ENCODE assay signal across 24 cellular contexts in genomic region chr4:87430038-87430437, GRCh38. TPM values are rescaled to one million over a fixed set of nuclear protein-coding genes. Genes with fewer than 3 reads are reported as not detected.
DNase-seq lines count a peak whose midpoint lies in the region; ATAC-seq, FAIRE-seq and TF ChIP-seq lines count a peak whose summit lies in the region.
"Had no signal": no experiment of that assay in that cellular context is flagged by ENCODE, and none has a peak within 500 bp of the region (broad histone marks: within the 10 kb centered on the region; RNA-seq: fewer than 3 reads in every experiment).

No MANE protein-coding gene starts in this region.

- no TSS peak for BruUV-seq in A673 (replicated peaks; lab: Mats Ljungman, UMichigan)

- H4K20me1 ChIP-seq in GM23338 (replicated peaks; ENCODE audit: insufficient read depth), result peaks cover 7% of the 10 kb centered on the region

- H3F3A ChIP-seq in GM23338 (replicated peaks; ENCODE audit: low read depth), result no peaks in the 10 kb centered on the region

- H3K79me2 ChIP-seq in GM23338 (replicated peaks; ENCODE audit: insufficient read depth), result peaks cover 99% of the 10 kb centered on the region

- H3K4me3 Mint-ChIP-seq in GM23338, result no peak overlapping the region
- H3K4me3 Mint-ChIP-seq in memory B cell, result no peak overlapping the region
- H3K4me3 Mint-ChIP-seq in endodermal cell, result no peak overlapping the region
- H3K4me3 Mint-ChIP-seq: CD4-positive, CD25-positive, alpha-beta regulatory T cell; HFFc6 had no signal

- H3K4me1 ChIP-seq in GM23338 (ENCODE audit: insufficient read depth) (peaks cover 5% of the 10 kb centered on the region), HUES64 (ENCODE audit: insufficient read depth, low read length) (peaks cover 9% of the 10 kb centered on the region; the same call in 1 of the 2 replicates), A673 (ENCODE audit: insufficient read depth, low read length, poor library complexity, severe bottlenecking) (peaks cover 10% of the 10 kb centered on the region), endodermal cell (ENCODE audit: control insufficient read depth, insufficient read depth, low read length) (no peaks in the 10 kb centered on the region)
- H3K4me1 ChIP-seq: BE2C had no signal

- no peaks in the 10 kb centered on the region for H3K9me3 ChIP-seq in HUES64 (ENCODE audit: insufficient read depth, low read depth, low read length)
- no peaks in the 10 kb centered on the region for H3K9me3 ChIP-seq in A673 (ENCODE audit: low read depth, low read length, poor library complexity, severe bottlenecking)
- H3K9me3 ChIP-seq in endodermal cell (ENCODE audit: control insufficient read depth, low read length), result no peaks in the 10 kb centered on the region
- H3K9me3 ChIP-seq: BE2C had no signal

- H3K27me3 Mint-ChIP-seq in GM23338 (ENCODE audit: insufficient read depth, low read depth, poor library complexity), result no peaks in the 10 kb centered on the region
- H3K27me3 Mint-ChIP-seq in memory B cell, result no peaks in the 10 kb centered on the region
- H3K27me3 Mint-ChIP-seq in endodermal cell (ENCODE audit: insufficient read depth), result no peaks in the 10 kb centered on the region
- H3K27me3 Mint-ChIP-seq: CD4-positive, CD25-positive, alpha-beta regulatory T cell; CD8-positive, alpha-beta memory T cell had no signal

- H3K36me3 ChIP-seq in GM23338 (ENCODE audit: insufficient read depth), result no peaks in the 10 kb centered on the region
- no peaks in the 10 kb centered on the region for H3K36me3 ChIP-seq in HUES64 (ENCODE audit: insufficient read depth, low read length)
- H3K36me3 ChIP-seq in bronchial epithelial cell (ENCODE audit: control insufficient read depth, insufficient read depth, low read length), result no peaks in the 10 kb centered on the region
- no peaks in the 10 kb centered on the region for H3K36me3 ChIP-seq in brain microvascular endothelial cell (replicated peaks)
- H3K36me3 ChIP-seq in A673 (ENCODE audit: insufficient read depth, low read length, poor library complexity, severe bottlenecking), result no peaks in the 10 kb centered on the region
- H3K36me3 ChIP-seq in endodermal cell (ENCODE audit: control insufficient read depth, insufficient read depth, low read length), result no peaks in the 10 kb centered on the region

- H3K4me3 ChIP-seq in GM23338, result no peak overlapping the region
- no peak overlapping the region for H3K4me3 ChIP-seq in HUES64 (ENCODE audit: low read length)
- H3K4me3 ChIP-seq in bronchial epithelial cell (ENCODE audit: low read depth, low read length), result no peak overlapping the region
- no peak overlapping the region for H3K4me3 ChIP-seq in brain microvascular endothelial cell (ENCODE audit: low read depth, low read length)
- H3K4me3 ChIP-seq in A673 (ENCODE audit: low read depth, low read length, poor library complexity, severe bottlenecking), result no peak overlapping the region
- no peak overlapping the region for H3K4me3 ChIP-seq in endodermal cell (ENCODE audit: low read length)
- H3K4me3 ChIP-seq: GM12878 had no signal

- H3K9me2 ChIP-seq in GM23338 (ENCODE audit: insufficient read depth), result no peaks in the 10 kb centered on the region

- peaks cover 20% of the 10 kb centered on the region; the same call in 2 of the 3 replicates for H3K4me1 Mint-ChIP-seq in GM23338
- H3K4me1 Mint-ChIP-seq in memory B cell, result peaks cover 18% of the 10 kb centered on the region
- peaks cover 16% of the 10 kb centered on the region for H3K4me1 Mint-ChIP-seq in endodermal cell

- ATAC-seq in GM23338 (peak; percentile 50), memory B cell (ENCODE audit: low read depth) (no peak)
- ATAC-seq: GM12878 had no signal

- WGBS in HUES64, result 92% methylated on average over 2 of the region's 2 CpGs
- WGBS in endodermal cell (ENCODE audit: insufficient coverage in 1 of 2, insufficient read length in 1 of 2), 2 experiments, result 93 to 95% methylated on average over 2 of the region's 2 CpGs

- in situ Hi-C loops in brain microvascular endothelial cell (cut with HindIII; ENCODE audit: low pct_ligation_motif_present, low sequenced_read_pairs), result no loop called here

- no peak overlapping the region for H3K9ac ChIP-seq in HUES64 (ENCODE audit: low read depth, low read length)
- H3K9ac ChIP-seq in endodermal cell (ENCODE audit: extremely low read depth, low read length, poor library complexity, severe bottlenecking), result no peak overlapping the region

- CTCF ChIA-PET in A673 (lab: Charles Lee), result no interaction called here

- H3K36me3 Mint-ChIP-seq in GM23338 (ENCODE audit: low read depth) (0 out of 3 replicates have a peak, but pooled peaks cover 2% of the 10 kb centered on the region), memory B cell (peaks cover 7% of the 10 kb centered on the region), endodermal cell (ENCODE audit: low read depth) (peaks cover 3% of the 10 kb centered on the region)
- H3K36me3 Mint-ChIP-seq: CD4-positive, CD25-positive, alpha-beta regulatory T cell had no signal

- H3K27me3 ChIP-seq in GM23338 (ENCODE audit: insufficient read depth) (no peaks in the 10 kb centered on the region), HUES64 (ENCODE audit: insufficient read depth, low read length) (no peaks in the 10 kb centered on the region), bronchial epithelial cell (ENCODE audit: control insufficient read depth, insufficient read depth, low read length) (no peaks in the 10 kb centered on the region), brain microvascular endothelial cell (replicated peaks) (no peaks in the 10 kb centered on the region), A673 (replicated peaks; ENCODE audit: insufficient read depth, low read depth, low read length, poor library complexity) (peaks cover 2% of the 10 kb centered on the region), endodermal cell (ENCODE audit: control insufficient read depth, insufficient read depth, low read length, poor library complexity, severe bottlenecking) (no peaks in the 10 kb centered on the region)
- H3K27me3 ChIP-seq: BE2C had no signal

- H2AFZ ChIP-seq in GM23338, result no peak overlapping the region

- POLR2A ChIA-PET in A673 (lab: Charles Lee; ENCODE audit: low non-redundant PET), result no interaction called here

- H3K27ac Mint-ChIP-seq in GM23338 (no peak overlapping the region), memory B cell (peak overlapping the region; percentile 7), endodermal cell (no peak overlapping the region)
- H3K27ac Mint-ChIP-seq: HFFc6 had no signal

- peak; percentile 36 for DNase-seq in GM23338 (ENCODE audit: low spot score)
- DNase-seq in bronchial epithelial cell (ENCODE audit: low read depth), result no peak
- no peak for DNase-seq in memory B cell (ENCODE audit: low spot score in 2 of 2)
- DNase-seq in RCC 7860 (ENCODE audit: low spot score), result no peak
- DNase-seq in brain microvascular endothelial cell, result no peak
- no peak for DNase-seq in A673 (ENCODE audit: low spot score)
- no peak for DNase-seq in endodermal cell
- DNase-seq: 8988T; ACHN; BE2C; C1 segment of cervical spinal cord; CD4-positive, CD25-positive, alpha-beta regulatory T cell; CD8-positive, alpha-beta memory T cell; COR-L47; DMS 273 treated with DMSO at 0.1 percent for 48 hours; DMS53; DND-41; EL; HCEC 1CT; HFFc6 had no signal

- TF ChIP-seq CTCF in GM23338 (conservative IDR thresholded peaks at IDR 0.05; ENCODE audit: low read depth in 2 of 2), result no peak
- TF ChIP-seq CTCF in bronchial epithelial cell (IDR thresholded peaks at IDR 0.05; ENCODE audit: insufficient read depth, low read length, severe bottlenecking), result no peak
- TF ChIP-seq CTCF in brain microvascular endothelial cell (IDR thresholded peaks at IDR 0.05; ENCODE audit: low read depth, low read length, missing control alignments), result no peak
- TF ChIP-seq CTCF in A673 (conservative IDR thresholded peaks at IDR 0.05; ENCODE audit: low read depth, low read length), result no peak
- TF ChIP-seq CTCF in endodermal cell (conservative IDR thresholded peaks at IDR 0.05), result no peak

- peak; percentile 50 for FAIRE-seq in bronchial epithelial cell (lab: Jason Lieb, UNC)
- FAIRE-seq in RCC 7860 (lab: Jason Lieb, UNC), result no peak
- FAIRE-seq: GM12878, H54, HTR-8/SVneo had no signal

- H3K4me2 ChIP-seq in GM23338, result no peak overlapping the region

- H3K27ac ChIP-seq in GM23338 (ENCODE audit: low read depth) (peak overlapping the region; percentile 21; the same call in 1 of the 2 replicates), HUES64 (ENCODE audit: low read depth, low read length) (peak overlapping the region; percentile 10; the same call in 1 of the 2 replicates), brain microvascular endothelial cell (no peak overlapping the region), A673 (ENCODE audit: low read depth, low read length, poor library complexity, severe bottlenecking) (no peak overlapping the region), endodermal cell (ENCODE audit: low read depth, low read length) (no peak overlapping the region)

- H3K9me3 Mint-ChIP-seq in GM23338 (no peaks in the 10 kb centered on the region), memory B cell (no peaks in the 10 kb centered on the region), endodermal cell (no peaks in the 10 kb centered on the region)
- H3K9me3 Mint-ChIP-seq: CD4-positive, CD25-positive, alpha-beta regulatory T cell; CD8-positive, alpha-beta memory T cell; HFFc6 had no signal

- intact Hi-C loops in A673 (cut with micrococcal nuclease; ENCODE audit: unreplicated experiment), result no loop called here

TF ChIP-seq in GM23338, 12 proteins besides CTCF, POLR2A, EP300 and RAD21:
- TF ChIP-seq STAT1 (IDR thresholded peaks at IDR 0.05; ENCODE audit: unreplicated experiment) (no peak), EZH2 (IDR thresholded peaks at IDR 0.05; ENCODE audit: low read depth, unreplicated experiment) (no peak), NANOG (IDR thresholded peaks at IDR 0.05; ENCODE audit: borderline replicate concordance) (no peak), ZNF331 (CRISPR knock-in tag; IDR thresholded peaks at IDR 0.05; ENCODE audit: low read depth) (no peak), JUNB (IDR thresholded peaks at IDR 0.05; ENCODE audit: unreplicated experiment) (no peak)

RNA-seq across cellular contexts. Expression of gene NUDT9, which starts 7.7 kb away (rescaled TPM):
- total RNA-seq in GM23338 (2014; rRNA removed; shearing (Covaris generic)), result 13.6 and 22.9 TPM in 2 replicates
- polyA plus RNA-seq in GM23338 (2016; fragmentation: Nextera tagmentation; extraction: Ambion mirVana), result 35.2 and 43.4 TPM in 2 replicates
- 21.8 TPM for polyA plus RNA-seq in HUES64 (2013, experiment 1 of 2)
- 25.9 TPM for polyA plus RNA-seq in HUES64 (2013, experiment 2 of 2)
- total RNA-seq in bronchial epithelial cell, result 19.0 and 19.1 TPM in 2 replicates
- total RNA-seq in A673 (2021), result 8.8 and 11.3 TPM in 2 replicates
- total RNA-seq in endodermal cell, result 10 to 100 TPM; 23.2 to 28.6 TPM
- 24.5 TPM for polyA plus RNA-seq in endodermal cell (2013, experiment 1 of 2)
- 21.6 TPM for polyA plus RNA-seq in endodermal cell (2013, experiment 2 of 2)

RNA-seq across cellular contexts. Expression of gene HSD17B11, which starts 39.0 kb away (rescaled TPM):
- total RNA-seq in GM23338 (2014; rRNA removed; shearing (Covaris generic)), result 14.8 and 19.9 TPM in 2 replicates
- 9.7 and 9.8 TPM in 2 replicates for polyA plus RNA-seq in GM23338 (2016; fragmentation: Nextera tagmentation; extraction: Ambion mirVana)
- 10.6 TPM for polyA plus RNA-seq in HUES64 (2013, experiment 1 of 2)
- 18.6 TPM for polyA plus RNA-seq in HUES64 (2013, experiment 2 of 2)
- total RNA-seq in bronchial epithelial cell (1.5 and 1.8 TPM in 2 replicates), A673 (2021) (5.5 and 6.7 TPM in 2 replicates), endodermal cell (10 to 100 TPM; 18.3 to 22.7 TPM)
- 36.7 TPM for polyA plus RNA-seq in endodermal cell (2013, experiment 1 of 2)
- 30.2 TPM for polyA plus RNA-seq in endodermal cell (2013, experiment 2 of 2)

Comparison
In these comparisons a context has a peak if more than half of its experiments do, and no peak if none do; other contexts are left out.
1. H3K27ac ChIP-seq: peak in GM23338 (single experiment) and HUES64 (single experiment); none in brain microvascular endothelial cell (single experiment), A673 (single experiment) and endodermal cell (single experiment).